Comparison of ENCODE assay signal across 9 cellular contexts in the genomic region with DNA sequence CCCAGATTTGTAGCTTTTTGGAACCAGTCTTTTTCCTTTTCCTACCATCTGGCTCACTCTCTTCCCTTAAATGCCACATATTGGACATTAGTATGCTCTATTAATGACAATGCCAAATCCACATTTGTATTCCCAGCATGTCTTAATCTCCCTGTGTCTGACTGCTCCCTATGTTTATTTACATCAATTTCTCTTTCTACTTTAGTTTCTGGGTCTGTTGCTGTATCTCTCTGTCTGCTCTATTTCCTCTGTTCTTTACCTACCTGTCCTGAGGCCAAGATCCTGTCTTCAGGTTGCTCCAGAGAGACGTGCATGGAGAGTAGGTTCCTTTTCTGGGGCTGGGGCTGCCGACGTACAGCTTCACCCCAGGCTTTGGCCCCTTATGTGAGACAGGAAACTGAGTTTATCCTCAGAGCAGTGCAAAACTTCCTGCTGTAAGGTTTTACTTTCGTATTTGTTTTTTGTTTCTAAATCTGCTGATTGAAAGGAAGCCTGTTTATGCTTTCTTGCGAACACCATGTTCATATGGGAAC. TPM values are rescaled to one million over a fixed set of nuclear protein-coding genes. Genes with fewer than 3 reads are reported as not detected.
DNase-seq lines count a peak whose midpoint lies in the region; ATAC-seq, FAIRE-seq and TF ChIP-seq lines count a peak whose summit lies in the region.
"Had no signal": no experiment of that assay in that cellular context is flagged by ENCODE, and none has a peak within 500 bp of the region (broad histone marks: within the 10 kb centered on the region; RNA-seq: fewer than 3 reads in every experiment).

No MANE protein-coding gene starts in this region.

- TF ChIP-seq CTCF in GM13976 (IDR thresholded peaks at IDR 0.05; ENCODE audit: borderline replicate concordance, control extremely low read depth, extremely low read depth, insufficient read depth, missing control alignments), result no peak

- no peak for FAIRE-seq in small intestine (lab: Jason Lieb, UNC)

- no peaks in the 10 kb centered on the region for H3K36me3 ChIP-seq in small intestine (ENCODE audit: control insufficient read depth in 2 of 2, insufficient read depth in 2 of 2, low read length in 2 of 2)

- H3K27me3 ChIP-seq in small intestine (ENCODE audit: control insufficient read depth in 2 of 2, insufficient read depth in 2 of 2, low read length in 2 of 2), result no peaks in the 10 kb centered on the region

- in situ Hi-C loops in GM13976 (cut with MboI; ENCODE audit: low sequenced_read_pairs, unreplicated experiment), result no loop called here

- H3K9me3 ChIP-seq in small intestine (ENCODE audit: control insufficient read depth, low read depth), result no peaks in the 10 kb centered on the region

- WGBS in small intestine, 3 donors, result 18 to 49% (median 32%) methylated on average over 5 of the region's 5 CpGs

- H3K4me3 ChIP-seq in small intestine (ENCODE audit: low read depth in 1 of 2, low read length in 2 of 2), result peak overlapping the region in 1 of 2 donors; percentile 42

- peak; percentile 90 for ATAC-seq in GM21717 (IDR thresholded peaks at IDR 0.05; ENCODE audit: unreplicated experiment)

- H3K27ac ChIP-seq in caudate nucleus (ENCODE audit: low read depth, low read length) (peak overlapping the region; percentile 23), small intestine (ENCODE audit: low read depth in 1 of 2, low read length in 1 of 2) (peak overlapping the region; percentile 84 to 99)
- H3K27ac ChIP-seq: epithelial cell of prostate had no signal

- H3K4me1 ChIP-seq in small intestine (ENCODE audit: control insufficient read depth in 2 of 2, insufficient read depth in 1 of 2, low read depth in 1 of 2, low read length in 1 of 2), result peaks cover 0 to 4% of the 10 kb centered on the region in 2 donors

- DNase-seq in GM13976 (ENCODE audit: low spot score) (peak; percentile 37), NAMALWA (ENCODE audit: low spot score) (peak; percentile 50), caudate nucleus (lab: John Stamatoyannopoulos, UW) (no peak), small intestine (peak; percentile 35), HuH-7 (ENCODE audit: low spot score) (no peak), RKO (ENCODE audit: low spot score) (no peak), retina (no peak)

RNA-seq across cellular contexts. Expression of a gene that starts 25.6 kb away (rescaled TPM):
- polyA plus RNA-seq in small intestine, result under 1 TPM in 1 of 3 donors, not detected in 2; 0.09 TPM

RNA-seq across cellular contexts. Expression of a gene that starts 36.7 kb away (rescaled TPM):
- polyA plus RNA-seq in small intestine, result not detected

RNA-seq across cellular contexts. Expression of a gene that starts 53.3 kb away (rescaled TPM):
- not detected for polyA plus RNA-seq in small intestine

Comparison
In these comparisons a context has a peak if more than half of its experiments do, and no peak if none do; other contexts are left out.
1. DNase-seq: peak in GM13976 (single experiment), NAMALWA (single experiment) and small intestine (single experiment); none in caudate nucleus (0 of 61), HuH-7 (single experiment), RKO (single experiment) and retina (single experiment).